ENCODE assay signal across 25 cellular contexts in the genomic region with DNA sequence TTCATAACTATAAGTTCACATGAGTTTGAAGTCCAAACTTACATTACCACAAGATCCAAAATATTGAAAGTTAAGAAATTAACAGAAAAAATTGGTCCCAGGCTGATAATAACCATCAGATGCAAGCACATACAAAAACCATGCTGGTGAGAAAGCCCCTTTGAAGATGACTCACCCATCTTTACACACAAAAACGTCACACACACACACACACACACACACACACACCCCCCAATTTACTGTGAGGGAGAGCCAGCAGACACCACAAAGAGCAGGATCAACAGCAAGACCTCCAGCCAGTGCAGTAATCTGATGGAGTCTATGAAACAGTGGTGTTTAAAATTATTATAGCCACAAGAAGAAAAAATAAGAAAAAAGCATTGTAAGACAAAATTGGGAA. TPM values are rescaled to one million over a fixed set of nuclear protein-coding genes. Genes with fewer than 3 reads are reported as not detected.
DNase-seq lines count a peak whose midpoint lies in the region; ATAC-seq and TF ChIP-seq lines count a peak whose summit lies in the region.
"Had no signal": no experiment of that assay in that cellular context is flagged by ENCODE, and none has a peak within 500 bp of the region (broad histone marks: within the 10 kb centered on the region; RNA-seq: fewer than 3 reads in every experiment).

No MANE protein-coding gene starts in this region.

- peaks cover 0 to 12% (median 0%) of the 10 kb centered on the region in 3 donors for H3K27me3 ChIP-seq in sigmoid colon
- H3K27me3 ChIP-seq: transverse colon had no signal

- peak overlapping the region; percentile 59 for H3K27ac Mint-ChIP-seq in stimulated activated naive CD8-positive, alpha-beta T cell treated with anti-CD3 and anti-CD28 coated beads, Interleukin-15, Interleukin-2, amounts not matched to agents 100 ng/mL and 50 ng/mL, for 24 hours
- H3K27ac Mint-ChIP-seq: activated CD8-positive, alpha-beta memory T cell treated with anti-CD3 and anti-CD28 coated beads, Interleukin-2, amount 10 ng/mL, durations not matched to agents 7 days and 5 days; natural killer cell treated with Interleukin-12 subunit alpha and Interleukin-12 subunit beta and Interleukin-15 and Interleukin-18, amount 100 ng/mL, for 72 hours; WTC11 had no signal

- H3K4me3 Mint-ChIP-seq in stimulated activated naive CD8-positive, alpha-beta T cell treated with anti-CD3 and anti-CD28 coated beads, Interleukin-15, Interleukin-2, amounts not matched to agents 100 ng/mL and 50 ng/mL, for 24 hours = no peak overlapping the region
- H3K4me3 Mint-ChIP-seq: activated CD8-positive, alpha-beta memory T cell treated with anti-CD3 and anti-CD28 coated beads, Interleukin-2, amount 10 ng/mL, durations not matched to agents 7 days and 5 days; natural killer cell treated with Interleukin-12 subunit alpha and Interleukin-12 subunit beta and Interleukin-15 and Interleukin-18, amount 100 ng/mL, for 72 hours; WTC11 had no signal

- peaks cover 0 to 6% (median 0%) of the 10 kb centered on the region in 4 donors for H3K4me1 ChIP-seq in sigmoid colon
- H3K4me1 ChIP-seq: transverse colon had no signal

- H3K4me1 Mint-ChIP-seq in stimulated activated naive CD8-positive, alpha-beta T cell treated with anti-CD3 and anti-CD28 coated beads, Interleukin-15, Interleukin-2, amounts not matched to agents 100 ng/mL and 50 ng/mL, for 24 hours (ENCODE audit: low read depth) = peaks cover 21% of the 10 kb centered on the region

- 11 to 20% methylated on average over 1 of the region's 1 CpG for WGBS in sigmoid colon, 2 donors

- H3K36me3 ChIP-seq in sigmoid colon = no peaks in the 10 kb centered on the region
- H3K36me3 ChIP-seq: transverse colon had no signal

- TF ChIP-seq EP300 in sigmoid colon (IDR thresholded peaks at IDR 0.05) = no peak

- H3K36me3 Mint-ChIP-seq in stimulated activated naive CD8-positive, alpha-beta T cell treated with anti-CD3 and anti-CD28 coated beads, Interleukin-15, Interleukin-2, amounts not matched to agents 100 ng/mL and 50 ng/mL, for 24 hours (ENCODE audit: low read depth) = peaks cover 1% of the 10 kb centered on the region
- H3K36me3 Mint-ChIP-seq: activated CD8-positive, alpha-beta memory T cell treated with anti-CD3 and anti-CD28 coated beads, Interleukin-2, amount 10 ng/mL, durations not matched to agents 7 days and 5 days had no signal

- no peak overlapping the region for H3K4me3 ChIP-seq in fibroblast of mammary gland (ENCODE audit: control insufficient read depth, low read depth, low read length)
- no peak overlapping the region for H3K4me3 ChIP-seq in sigmoid colon
- H3K4me3 ChIP-seq: coronary artery, transverse colon had no signal

- H3K27me3 Mint-ChIP-seq in stimulated activated naive CD8-positive, alpha-beta T cell treated with anti-CD3 and anti-CD28 coated beads, Interleukin-15, Interleukin-2, amounts not matched to agents 100 ng/mL and 50 ng/mL, for 24 hours = peaks cover 6% of the 10 kb centered on the region
- H3K27me3 Mint-ChIP-seq: activated CD8-positive, alpha-beta memory T cell treated with anti-CD3 and anti-CD28 coated beads, Interleukin-2, amount 10 ng/mL, durations not matched to agents 7 days and 5 days; natural killer cell treated with Interleukin-12 subunit alpha and Interleukin-12 subunit beta and Interleukin-15 and Interleukin-18, amount 100 ng/mL, for 72 hours had no signal

- TF ChIP-seq CTCF in fibroblast of mammary gland (conservative IDR thresholded peaks at IDR 0.05; ENCODE audit: control insufficient read depth, insufficient read depth, low read depth, low read length) (no peak), sigmoid colon (IDR thresholded peaks at IDR 0.05) (no peak)

- no peak overlapping the region for H3K27ac ChIP-seq in sigmoid colon
- H3K27ac ChIP-seq: 22Rv1, coronary artery, transverse colon had no signal

- peaks cover 0 to 5% (median 2%) of the 10 kb centered on the region in 4 donors for H3K9me3 ChIP-seq in sigmoid colon

- H3K9me3 Mint-ChIP-seq in stimulated activated naive CD8-positive, alpha-beta T cell treated with anti-CD3 and anti-CD28 coated beads, Interleukin-15, Interleukin-2, amounts not matched to agents 100 ng/mL and 50 ng/mL, for 24 hours = peaks cover 16% of the 10 kb centered on the region

- no peak for TF ChIP-seq POLR2A in sigmoid colon (IDR thresholded peaks at IDR 0.05)

- intact Hi-C loops in sigmoid colon (cut with DNase I) = no loop called here

- ATAC-seq in HG03039 (IDR thresholded peaks at IDR 0.05; ENCODE audit: unreplicated experiment) (no peak), HG03460 (IDR thresholded peaks at IDR 0.05; ENCODE audit: unreplicated experiment) (no peak)
- ATAC-seq: activated CD8-positive, alpha-beta memory T cell treated with anti-CD3 and anti-CD28 coated beads, Interleukin-2, amount 10 ng/mL, durations not matched to agents 7 days and 5 days; natural killer cell treated with Interleukin-12 subunit alpha and Interleukin-12 subunit beta and Interleukin-15 and Interleukin-18, amount 100 ng/mL, for 72 hours; WTC11 had no signal

- DNase-seq in DMS53 (lab: John Stamatoyannopoulos, UW) = peak; percentile 26
- DNase-seq in DMS53 treated with DMSO at 0.1 percent for 48 hours (lab: John Stamatoyannopoulos, UW; ENCODE audit: unreplicated experiment) = no peak
- peak; percentile 19 for DNase-seq in SW480 (ENCODE audit: low spot score)
- peak; percentile 53 for DNase-seq in fibroblast of mammary gland (ENCODE audit: low read depth)
- no peak for DNase-seq in sigmoid colon
- DNase-seq: activated CD8-positive, alpha-beta memory T cell treated with anti-CD3 and anti-CD28 coated beads, Interleukin-2, amount 10 ng/mL, durations not matched to agents 7 days and 5 days; aorta; C1 segment of cervical spinal cord; hippocampal formation; Kasumi-1; kidney glomerular epithelial cell; NCI-H345; NK-92 treated with Interleukin-12 subunit alpha and Interleukin-12 subunit beta, amount 100 ng/mL, for 24 hours; T-helper 1 cell; transverse colon had no signal

RNA-seq across cellular contexts. Expression of gene DRGX, which starts 50.1 kb away (rescaled TPM):
- not detected for total RNA-seq in sigmoid colon
- under 1 TPM in 2 of 3 donors, not detected in 1; 0.23 to 0.42 TPM for polyA plus RNA-seq in sigmoid colon
- total RNA-seq: activated CD8-positive, alpha-beta memory T cell treated with anti-CD3 and anti-CD28 coated beads, Interleukin-2, amount 10 ng/mL, durations not matched to agents 7 days and 5 days; aorta; H4; mesenteric fat pad; natural killer cell treated with Interleukin-12 subunit alpha and Interleukin-12 subunit beta and Interleukin-15 and Interleukin-18, amount 100 ng/mL, for 72 hours; posterior vena cava; WTC11 had no signal
- polyA plus RNA-seq: aorta had no signal

Comparison
In these comparisons a context has a peak if more than half of its experiments do, and no peak if none do; other contexts are left out.
1. DNase-seq: peak in DMS53 (single experiment), SW480 (single experiment) and fibroblast of mammary gland (single experiment); none in DMS53 treated with DMSO at 0.1 percent for 48 hours (single experiment) and sigmoid colon (single experiment).